In genomic region chr16:73037845-73038570, GRCh38 we compare ENCODE assay signal across 13 cellular contexts. TPM values are rescaled to one million over a fixed set of nuclear protein-coding genes. Genes with fewer than 3 reads are reported as not detected.
DNase-seq lines count a peak whose midpoint lies in the region; ATAC-seq and TF ChIP-seq lines count a peak whose summit lies in the region.
"Had no signal": no experiment of that assay in that cellular context is flagged by ENCODE, and none has a peak within 500 bp of the region (broad histone marks: within the 10 kb centered on the region; RNA-seq: fewer than 3 reads in every experiment).

No MANE protein-coding gene starts in this region.

- no peak overlapping the region for H3K4me3 Mint-ChIP-seq in activated CD4-positive, alpha-beta T cell treated with anti-CD3 and anti-CD28 coated beads for 36 hours

- no peak overlapping the region for H3K9ac ChIP-seq in muscle layer of colon (ENCODE audit: low read length)
- H3K9ac ChIP-seq in stomach smooth muscle (ENCODE audit: low read length in 2 of 2) = no peak overlapping the region

- H3K9me3 ChIP-seq in ascending aorta (no peaks in the 10 kb centered on the region), muscle layer of colon (ENCODE audit: low read length) (no peaks in the 10 kb centered on the region), stomach smooth muscle (ENCODE audit: control insufficient read depth in 2 of 2, low read length in 2 of 2) (no peaks in the 10 kb centered on the region)

- H3K36me3 Mint-ChIP-seq in activated CD4-positive, alpha-beta T cell treated with anti-CD3 and anti-CD28 coated beads for 36 hours (ENCODE audit: low read depth) = no peaks in the 10 kb centered on the region

- peaks cover 16 to 62% of the 10 kb centered on the region in 2 donors for H3K4me1 ChIP-seq in ascending aorta
- H3K4me1 ChIP-seq in muscle layer of colon (ENCODE audit: insufficient read depth, low read length) = peaks cover 59% of the 10 kb centered on the region
- peaks cover 77% of the 10 kb centered on the region for H3K4me1 ChIP-seq in stomach smooth muscle (ENCODE audit: control insufficient read depth, insufficient read depth, low read length)

- CTCF ChIA-PET in HEK293T (lab: Yijun Ruan, JAX) = interaction anchor here (2.3 kb wide), 1 partner anchor 15 kb away, joined by 6 read pairs; no protein-coding TSS in a partner anchor
- CTCF ChIA-PET in activated CD4-positive, alpha-beta T cell treated with anti-CD3 and anti-CD28 coated beads for 36 hours (lab: Charles Lee) = no interaction called here

- H3K36me3 ChIP-seq in ascending aorta (no peaks in the 10 kb centered on the region), muscle layer of colon (ENCODE audit: insufficient read depth, low read length) (no peaks in the 10 kb centered on the region), stomach smooth muscle (ENCODE audit: control insufficient read depth in 2 of 2, insufficient read depth in 2 of 2, low read length in 2 of 2) (no peaks in the 10 kb centered on the region)

- H3K27ac Mint-ChIP-seq in activated CD4-positive, alpha-beta T cell treated with anti-CD3 and anti-CD28 coated beads for 36 hours = no peak overlapping the region

- H3K9me3 Mint-ChIP-seq in activated CD4-positive, alpha-beta T cell treated with anti-CD3 and anti-CD28 coated beads for 36 hours (ENCODE audit: low read depth) = no peaks in the 10 kb centered on the region

- H3K27me3 Mint-ChIP-seq in activated CD4-positive, alpha-beta T cell treated with anti-CD3 and anti-CD28 coated beads for 36 hours = peaks cover 22% of the 10 kb centered on the region

- no peak for ATAC-seq in activated CD4-positive, alpha-beta T cell treated with anti-CD3 and anti-CD28 coated beads for 36 hours
- ATAC-seq in GM19324 (IDR thresholded peaks at IDR 0.05; ENCODE audit: low FRiP score, unreplicated experiment) = no peak
- ATAC-seq: foreskin keratinocyte had no signal

- DNase-seq in HEK293T (ENCODE audit: extremely low spot score) = no peak
- no peak for DNase-seq in ascending aorta (ENCODE audit: low spot score in 2 of 2)
- no peak for DNase-seq in activated CD4-positive, alpha-beta T cell treated with anti-CD3 and anti-CD28 coated beads for 36 hours
- no peak for DNase-seq in NCI-H510A treated with DMSO at 0.1 percent for 48 hours (lab: John Stamatoyannopoulos, UW)
- DNase-seq: activated CD4-positive, alpha-beta T cell treated with anti-CD3 and anti-CD28 coated beads for 4 hours; activated effector memory CD4-positive, alpha-beta T cell treated with anti-CD3 and anti-CD28 coated beads, Interleukin-2, amount 50 U/mL, for 16 hours; amniotic stem cell; foreskin keratinocyte; GF-D8; NCI-H2029 treated with DMSO at 0.1 percent for 48 hours had no signal

- H3K4me3 ChIP-seq in ascending aorta (no peak overlapping the region), muscle layer of colon (ENCODE audit: low read depth in 1 of 2, low read length in 2 of 2) (no peak overlapping the region), stomach smooth muscle (ENCODE audit: low read length in 2 of 2) (no peak overlapping the region)

- H3K27me3 ChIP-seq in ascending aorta (no peaks in the 10 kb centered on the region), muscle layer of colon (ENCODE audit: control insufficient read depth in 1 of 2, insufficient read depth in 2 of 2, low read length in 2 of 2) (no peaks in the 10 kb centered on the region), stomach smooth muscle (ENCODE audit: control insufficient read depth in 1 of 2, insufficient read depth in 2 of 2, low read length in 2 of 2) (no peaks in the 10 kb centered on the region)
- H3K27me3 ChIP-seq: foreskin keratinocyte had no signal

- POLR2A ChIA-PET in HEK293T (lab: Yijun Ruan, JAX) = interaction anchor here (0.5 kb wide), 1 partner anchor 599 kb away, joined by 3 read pairs; no protein-coding TSS in a partner anchor
- POLR2A ChIA-PET in activated CD4-positive, alpha-beta T cell treated with anti-CD3 and anti-CD28 coated beads for 36 hours (lab: Charles Lee) = no interaction called here

- intact Hi-C loops in ascending aorta (cut with DNase I) = no loop called here
- intact Hi-C loops in activated CD4-positive, alpha-beta T cell treated with anti-CD3 and anti-CD28 coated beads for 36 hours (cut with DNase I, micrococcal nuclease) = no loop called here

- H3K27ac ChIP-seq in ascending aorta (peak overlapping the region; percentile 14 to 38), muscle layer of colon (ENCODE audit: low read depth, low read length) (peak overlapping the region; percentile 48), stomach smooth muscle (ENCODE audit: low read length) (peak overlapping the region; percentile 37)
- H3K27ac ChIP-seq: foreskin keratinocyte had no signal

- no peak for TF ChIP-seq CTCF in ascending aorta (IDR thresholded peaks at IDR 0.05)

- H3K4me1 Mint-ChIP-seq in activated CD4-positive, alpha-beta T cell treated with anti-CD3 and anti-CD28 coated beads for 36 hours = no peaks in the 10 kb centered on the region

TF ChIP-seq in HEK293T, 16 proteins besides CTCF, POLR2A, EP300 and RAD21:
- TF ChIP-seq PKNOX1 (IDR thresholded peaks at IDR 0.05) = 0 out of 2 replicates have a peak, but pooled peaks have one; percentile 8
- no peak for TF ChIP-seq ZNF384 (IDR thresholded peaks at IDR 0.05)
- TF ChIP-seq FOXA1 (IDR thresholded peaks at IDR 0.05) = no peak
- no peak for TF ChIP-seq HDGF (IDR thresholded peaks at IDR 0.05; ENCODE audit: borderline replicate concordance)

RNA-seq across cellular contexts. Expression of gene ZFHX3, which starts 9.9 kb away (rescaled TPM):
- 34.8 TPM for total RNA-seq in ascending aorta
- under 1 TPM; 0.27 to 0.37 TPM for total RNA-seq in activated CD4-positive, alpha-beta T cell treated with anti-CD3 and anti-CD28 coated beads for 36 hours

Comparison
In these comparisons a context has a peak if more than half of its experiments do, and no peak if none do; other contexts are left out.
1. RNA of gene ZFHX3, which starts 9.9 kb away (total RNA-seq): 34.8 TPM in ascending aorta (single experiment); 0.27 to 0.37 TPM in activated CD4-positive, alpha-beta T cell treated with anti-CD3 and anti-CD28 coated beads for 36 hours; every median in the first group is over 10 times any median in the second.
2. Peak in every context shown above with its lines, with median percentiles within 50 percentile points of each other: H3K27ac ChIP-seq.